In the genomic region with DNA sequence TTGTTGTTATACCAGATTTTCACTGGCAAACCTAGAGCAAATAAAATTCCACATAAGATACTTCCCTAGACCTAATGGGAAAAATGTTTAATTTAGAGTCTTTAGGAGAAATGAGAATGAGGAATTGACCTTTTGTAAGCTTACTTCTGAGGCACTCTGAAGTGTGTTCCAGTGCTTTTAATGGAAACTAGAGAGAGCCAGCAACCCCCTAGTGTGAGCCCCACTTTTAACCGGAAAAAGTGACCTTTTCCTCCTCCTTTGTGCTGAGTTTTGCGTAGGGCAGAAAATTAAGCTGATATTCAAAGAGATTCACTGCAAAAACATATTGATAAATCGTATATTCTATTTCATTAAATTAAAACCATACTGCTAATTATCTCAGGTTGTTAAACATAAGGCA, we compare ENCODE assay signal across 14 cellular contexts. TPM values are rescaled to one million over a fixed set of nuclear protein-coding genes. Genes with fewer than 3 reads are reported as not detected.
DNase-seq lines count a peak whose midpoint lies in the region; ATAC-seq and TF ChIP-seq lines count a peak whose summit lies in the region.
"Had no signal": no experiment of that assay in that cellular context is flagged by ENCODE, and none has a peak within 500 bp of the region (broad histone marks: within the 10 kb centered on the region; RNA-seq: fewer than 3 reads in every experiment).

No MANE protein-coding gene starts in this region.

- TF ChIP-seq RAD21 in SK-N-SH (IDR thresholded peaks at IDR 0.05; ENCODE audit: low read length), result no peak

- peak overlapping the region in 1 of 2 experiments; percentile 28; a peak in 1 of 4 replicates for H3K4me3 ChIP-seq in DND-41 (ENCODE audit: low read depth in 1 of 2, low read length in 2 of 2)
- H3K4me3 ChIP-seq in SK-N-SH (ENCODE audit: low read depth in 2 of 2, low read length in 1 of 2), result no peak overlapping the region

- WGBS in SK-N-SH (ENCODE audit: low lambda C conversion rate), result 31% methylated on average over 3 of the region's 3 CpGs

- peaks cover 100% of the 10 kb centered on the region for H3K79me2 ChIP-seq in DND-41 (ENCODE audit: insufficient read depth, low read length)
- no peaks in the 10 kb centered on the region for H3K79me2 ChIP-seq in SK-N-SH (ENCODE audit: insufficient read depth)

- H3K9me3 ChIP-seq in DND-41 (ENCODE audit: insufficient read depth, low read length, severe bottlenecking) (no peaks in the 10 kb centered on the region), KOPT-K1 (ENCODE audit: insufficient read depth, low read length, poor library complexity, severe bottlenecking) (no peaks in the 10 kb centered on the region), SK-N-SH (peaks cover 4% of the 10 kb centered on the region; the same call in 1 of the 2 replicates)
- H3K9me3 ChIP-seq: breast epithelium had no signal

- DNase-seq in DND-41 (no peak), SK-N-SH (no peak), left ventricle myocardium superior (no peak), cerebellar cortex (ENCODE audit: low spot score) (no peak)
- no peak for DNase-seq in activated T-helper 2 cell treated with anti-CD3 and anti-CD28 coated beads, Interferon-gamma antibody, Interleukin-2, Interleukin-4, amounts not matched to agents 10 μg/mL and 5 μg/mL and 100 μg/mL, durations not matched to agents 14 hours and 24 hours and 36 hours (ENCODE audit: low spot score)
- no peak for DNase-seq in naive thymus-derived CD8-positive, alpha-beta T cell
- DNase-seq: COR-L47, NCI-H146, NCI-H526 had no signal

- H3K4me1 ChIP-seq in DND-41 (ENCODE audit: insufficient read depth, low read length), result peaks cover 76% of the 10 kb centered on the region
- peaks cover 0 to under 1% of the 10 kb centered on the region in 2 experiments; a peak in 1 of 4 replicates for H3K4me1 ChIP-seq in SK-N-SH (ENCODE audit: control insufficient read depth in 1 of 2, insufficient read depth in 2 of 2, low read depth in 1 of 2, low read length in 1 of 2)
- H3K4me1 ChIP-seq: breast epithelium had no signal

- CTCF ChIA-PET in SK-N-SH (lab: Yijun Ruan, JAX), result interaction anchor here (0.9 to 1.5 kb wide), 2 partner anchors 10 to 11 kb away, joined by 3 to 6 read pairs; no protein-coding TSS in a partner anchor

- no peaks in the 10 kb centered on the region for H3K9me2 ChIP-seq in SK-N-SH

- H3K27me3 Mint-ChIP-seq in activated T-helper 2 cell treated with anti-CD3 and anti-CD28 coated beads, Interferon-gamma antibody, Interleukin-2, Interleukin-4, amounts not matched to agents 10 μg/mL and 5 μg/mL and 100 μg/mL, durations not matched to agents 14 hours and 24 hours and 36 hours (ENCODE audit: low read depth), result no peaks in the 10 kb centered on the region
- H3K27me3 Mint-ChIP-seq in naive thymus-derived CD8-positive, alpha-beta T cell, result no peaks in the 10 kb centered on the region

- TF ChIP-seq EP300 in SK-N-SH (IDR thresholded peaks at IDR 0.05; ENCODE audit: borderline replicate concordance in 1 of 2, low read depth in 1 of 2, low read length in 1 of 2), result no peak

- H2AFZ ChIP-seq in DND-41 (ENCODE audit: low read depth, low read length) (no peak overlapping the region), SK-N-SH (ENCODE audit: low read depth) (no peak overlapping the region)

- no peak for TF ChIP-seq CTCF in DND-41 (IDR thresholded peaks at IDR 0.05; ENCODE audit: borderline replicate concordance, extremely low read depth, low read length, poor library complexity, severe bottlenecking)
- TF ChIP-seq CTCF in SK-N-SH (IDR thresholded peaks at IDR 0.05), result no peak

- peak overlapping the region; percentile 99 for H3K4me3 Mint-ChIP-seq in activated T-helper 2 cell treated with anti-CD3 and anti-CD28 coated beads, Interferon-gamma antibody, Interleukin-2, Interleukin-4, amounts not matched to agents 10 μg/mL and 5 μg/mL and 100 μg/mL, durations not matched to agents 14 hours and 24 hours and 36 hours (ENCODE audit: low read depth)
- H3K4me3 Mint-ChIP-seq in naive thymus-derived CD8-positive, alpha-beta T cell, result peak overlapping the region; percentile 88 to 100 (median 100)

- H3K36me3 ChIP-seq in DND-41 (ENCODE audit: insufficient read depth, low read length) (peaks cover 25% of the 10 kb centered on the region), KOPT-K1 (ENCODE audit: insufficient read depth, low read length) (peaks cover 5% of the 10 kb centered on the region; the same call in 1 of the 2 replicates), SK-N-SH (replicated peaks in 1 of 2; ENCODE audit: control insufficient read depth in 1 of 2, insufficient read depth in 2 of 2, low read length in 1 of 2) (no peaks in the 10 kb centered on the region)
- H3K36me3 ChIP-seq: breast epithelium had no signal

- peak overlapping the region; percentile 98 for H3K27ac Mint-ChIP-seq in activated T-helper 2 cell treated with anti-CD3 and anti-CD28 coated beads, Interferon-gamma antibody, Interleukin-2, Interleukin-4, amounts not matched to agents 10 μg/mL and 5 μg/mL and 100 μg/mL, durations not matched to agents 14 hours and 24 hours and 36 hours
- peak overlapping the region in 9 of 10 donors; percentile 91 to 100 (median 99) for H3K27ac Mint-ChIP-seq in naive thymus-derived CD8-positive, alpha-beta T cell

- H3K4me2 ChIP-seq in DND-41 (ENCODE audit: insufficient read depth, low read length), result peak overlapping the region; percentile 68
- no peak overlapping the region for H3K4me2 ChIP-seq in SK-N-SH

- intact Hi-C loops in activated T-helper 2 cell treated with anti-CD3 and anti-CD28 coated beads, Interferon-gamma antibody, Interleukin-2, Interleukin-4, amounts not matched to agents 10 μg/mL and 5 μg/mL and 100 μg/mL, durations not matched to agents 14 hours and 24 hours and 36 hours (cut with micrococcal nuclease), result loop anchor here (1.0 to 5.0 kb wide), 7 partner anchors 8 to 167 kb away; no protein-coding TSS in a partner anchor
- intact Hi-C loops in left ventricle myocardium superior (cut with micrococcal nuclease), result no loop called here

- POLR2A ChIA-PET in naive thymus-derived CD8-positive, alpha-beta T cell (lab: Charles Lee), result interaction anchor here (1.0 to 32.9 kb wide), 11 partner anchors 7 to 167 kb away, joined by 3 to 1553 read pairs (median 8); no protein-coding TSS in a partner anchor
- POLR2A ChIA-PET in SK-N-SH (lab: Yijun Ruan, JAX), result no interaction called here

- peak overlapping the region; percentile 92 for H3K27ac ChIP-seq in DND-41 (ENCODE audit: low read length)
- peak overlapping the region; percentile 97 for H3K27ac ChIP-seq in KOPT-K1 (ENCODE audit: low read depth, low read length, poor library complexity, severe bottlenecking)
- no peak overlapping the region for H3K27ac ChIP-seq in SK-N-SH (ENCODE audit: low read depth in 2 of 2, low read length in 1 of 2)

- ATAC-seq in DND-41 (ENCODE audit: insufficient read depth, low read depth), result no peak
- no peak for ATAC-seq in naive thymus-derived CD8-positive, alpha-beta T cell
- ATAC-seq in HG02678 (IDR thresholded peaks at IDR 0.05; ENCODE audit: unreplicated experiment), result no peak
- no peak for ATAC-seq in left ventricle myocardium superior
- ATAC-seq: HepG2 had no signal

- peaks cover 41% of the 10 kb centered on the region for H3K4me1 Mint-ChIP-seq in activated T-helper 2 cell treated with anti-CD3 and anti-CD28 coated beads, Interferon-gamma antibody, Interleukin-2, Interleukin-4, amounts not matched to agents 10 μg/mL and 5 μg/mL and 100 μg/mL, durations not matched to agents 14 hours and 24 hours and 36 hours (ENCODE audit: low read depth)
- H3K4me1 Mint-ChIP-seq in naive thymus-derived CD8-positive, alpha-beta T cell, result peaks cover 31 to 76% (median 64%) of the 10 kb centered on the region in 4 donors

- H3K9ac ChIP-seq in DND-41 (ENCODE audit: low read depth, low read length), result peak overlapping the region; percentile 64
- H3K9ac ChIP-seq in SK-N-SH, result no peak overlapping the region

- H4K20me1 ChIP-seq in DND-41 (ENCODE audit: insufficient read depth, low read length), result peaks cover 6% of the 10 kb centered on the region; the same call in 1 of the 2 replicates
- no peaks in the 10 kb centered on the region for H4K20me1 ChIP-seq in SK-N-SH (ENCODE audit: insufficient read depth)

- no peaks in the 10 kb centered on the region for H3K9me3 Mint-ChIP-seq in activated T-helper 2 cell treated with anti-CD3 and anti-CD28 coated beads, Interferon-gamma antibody, Interleukin-2, Interleukin-4, amounts not matched to agents 10 μg/mL and 5 μg/mL and 100 μg/mL, durations not matched to agents 14 hours and 24 hours and 36 hours
- H3K9me3 Mint-ChIP-seq in naive thymus-derived CD8-positive, alpha-beta T cell, result peaks cover 0 to 1% (median 0%) of the 10 kb centered on the region in 9 donors
- H3K9me3 Mint-ChIP-seq: neural crest cell had no signal

- no peaks in the 10 kb centered on the region for H3F3A ChIP-seq in SK-N-SH (replicated peaks; ENCODE audit: insufficient read depth)

- peaks cover 99% of the 10 kb centered on the region for H3K36me3 Mint-ChIP-seq in activated T-helper 2 cell treated with anti-CD3 and anti-CD28 coated beads, Interferon-gamma antibody, Interleukin-2, Interleukin-4, amounts not matched to agents 10 μg/mL and 5 μg/mL and 100 μg/mL, durations not matched to agents 14 hours and 24 hours and 36 hours (ENCODE audit: low read depth)
- peaks cover 25 to 52% (median 45%) of the 10 kb centered on the region in 3 donors for H3K36me3 Mint-ChIP-seq in naive thymus-derived CD8-positive, alpha-beta T cell

- H3K27me3 ChIP-seq in DND-41 (ENCODE audit: insufficient read depth, low read length, poor library complexity), result no peaks in the 10 kb centered on the region
- peaks cover 10% of the 10 kb centered on the region; the same call in 1 of the 2 replicates for H3K27me3 ChIP-seq in SK-N-SH (ENCODE audit: insufficient read depth)

TF ChIP-seq in SK-N-SH, 30 proteins besides CTCF, POLR2A, EP300 and RAD21:
- TF ChIP-seq TAF1 (IDR thresholded peaks at IDR 0.05; ENCODE audit: borderline replicate concordance, low read depth, low read length) (no peak), RXRA (IDR thresholded peaks at IDR 0.05; ENCODE audit: borderline replicate concordance, low read depth) (no peak), EZH2phosphoT487 (IDR thresholded peaks at IDR 0.05; ENCODE audit: borderline replicate concordance, low read depth) (no peak), JUND (IDR thresholded peaks at IDR 0.05) (no peak)
TF ChIP-seq in SK-N-SH: peak in this region for 0.

RNA-seq across cellular contexts. Expression of gene IKZF1, which starts 5.2 kb away (rescaled TPM):
- 360 and 371 TPM in 2 replicates for total RNA-seq in activated T-helper 2 cell treated with anti-CD3 and anti-CD28 coated beads, Interferon-gamma antibody, Interleukin-2, Interleukin-4, amounts not matched to agents 10 μg/mL and 5 μg/mL and 100 μg/mL, durations not matched to agents 14 hours and 24 hours and 36 hours
- total RNA-seq in naive thymus-derived CD8-positive, alpha-beta T cell, result 100 to 1,000 TPM; 416 to 435 TPM
- polyA plus RNA-seq in naive thymus-derived CD8-positive, alpha-beta T cell, result 100 to 1,000 TPM; 145 to 257 (median 209) TPM
- not detected in 2 replicates for polyA plus RNA-seq in SK-N-SH (2012; rRNA removed)
- not detected in 2 replicates for polyA plus RNA-seq in SK-N-SH (2012; cell fraction: cytosol; rRNA removed)
- not detected in 2 replicates for polyA plus RNA-seq in SK-N-SH (2012; cell fraction: nucleus; rRNA removed)
- 3.7 TPM for total RNA-seq in left ventricle myocardium superior
- total RNA-seq: HepG2 had no signal
- polyA plus RNA-seq: HepG2 had no signal

Comparison
In these comparisons a context has a peak if more than half of its experiments do, and no peak if none do; other contexts are left out.
1. H3K27ac ChIP-seq: peak in DND-41 (single experiment) and KOPT-K1 (single experiment); none in SK-N-SH (0 of 2).
2. RNA of gene IKZF1, which starts 5.2 kb away (total RNA-seq): 416 to 435 TPM in naive thymus-derived CD8-positive, alpha-beta T cell and 360 to 371 TPM in activated T-helper 2 cell treated with anti-CD3 and anti-CD28 coated beads, Interferon-gamma antibody, Interleukin-2, Interleukin-4, amounts not matched to agents 10 μg/mL and 5 μg/mL and 100 μg/mL, durations not matched to agents 14 hours and 24 hours and 36 hours; 3.7 TPM in left ventricle myocardium superior (single experiment); every median in the first group is over 10 times any median in the second.